In the genomic region with DNA sequence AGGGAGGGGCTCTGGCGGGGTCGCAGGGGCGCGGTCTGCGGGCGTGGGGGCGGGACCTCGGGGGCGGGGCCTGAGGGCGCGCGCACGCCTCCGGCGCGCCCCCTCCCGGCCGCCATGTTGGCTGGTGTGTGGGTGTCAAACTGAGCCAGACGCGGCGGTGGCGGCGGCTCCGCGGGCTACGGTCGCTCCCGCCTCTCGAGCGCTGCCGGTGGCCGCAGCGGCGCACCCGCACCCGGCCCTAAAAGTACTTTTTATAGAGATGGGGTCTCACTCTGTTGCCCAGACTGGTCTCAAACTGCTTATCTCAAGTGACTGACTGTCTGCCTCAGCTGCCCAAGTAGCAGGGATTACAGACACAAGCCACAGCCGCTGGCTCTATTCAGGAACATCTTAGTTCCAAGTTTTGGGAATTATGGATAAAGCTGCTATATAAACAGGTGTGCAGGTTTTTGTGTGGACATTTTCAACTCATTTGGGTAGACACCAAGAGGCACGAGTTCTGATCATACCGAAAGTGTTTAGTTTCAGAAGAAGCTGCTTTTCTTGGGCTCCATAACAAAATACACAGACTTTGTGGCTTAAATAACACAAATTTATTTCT, we compare ENCODE assay signal across 8 cellular contexts. TPM values are rescaled to one million over a fixed set of nuclear protein-coding genes. Genes with fewer than 3 reads are reported as not detected.
A peak's percentile ranks its signal among the peaks of the same experiment; 100 is the strongest.
DNase-seq lines count a peak whose midpoint lies in the region; ATAC-seq, FAIRE-seq and TF ChIP-seq lines count a peak whose summit lies in the region.
"Not testable (repeated sequence)": the region's sequence is repeated elsewhere in the genome, so short reads cannot be mapped to it uniquely, and the experiment has no call there.

No MANE protein-coding gene starts in this region.

- H3K9ac ChIP-seq in H9 (ENCODE audit: extremely low read depth, insufficient read length, low read length); iPS-15b (ENCODE audit: low read depth, low read length): not testable (repeated sequence)
- peak overlapping the region; percentile 29; the same call in 1 of the 2 replicates for H3K9ac ChIP-seq in IMR-90 (ENCODE audit: low read depth, low read length)

- not testable (repeated sequence) for H4K91ac ChIP-seq in H9 (ENCODE audit: insufficient read length, low read depth, low read length); IMR-90 (ENCODE audit: insufficient read depth, low read depth, low read length)

- not testable (repeated sequence) for H2AK5ac ChIP-seq in H9 (ENCODE audit: insufficient read length, low read length); IMR-90 (ENCODE audit: low read depth, low read length)

- dilution Hi-C loops in IMR-90 (cut with HindIII; ENCODE audit: low sequenced_read_pairs, unreplicated experiment) = not testable (repeated sequence)

- H3K14ac ChIP-seq in H9 (ENCODE audit: insufficient read depth, low read length); IMR-90 (replicated peaks; ENCODE audit: low read depth, low read length): not testable (repeated sequence)

- not testable (repeated sequence) for H3K4me2 ChIP-seq in H9 (ENCODE audit: insufficient read depth, insufficient read length, low read length)
- H3K4me2 ChIP-seq in IMR-90 (ENCODE audit: low read depth, low read length) = peak overlapping the region; percentile 90

- not testable (repeated sequence) for H3K4me1 ChIP-seq in H9 (ENCODE audit: insufficient read depth, low read length); IMR-90 (ENCODE audit: control insufficient read depth, insufficient read depth, low read length); iPS-15b (ENCODE audit: control insufficient read depth, insufficient read depth, low read length); prostate gland (replicated peaks); thymus (ENCODE audit: control insufficient read depth, insufficient read depth, low read length)

- WGBS in H9 (ENCODE audit: extremely low coverage, insufficient read length, low lambda C conversion rate) = no CpG with 5 or more reads among the region's 39 CpGs
- no CpG with 5 or more reads among the region's 39 CpGs for WGBS in IMR-90 (ENCODE audit: extremely low coverage in 2 of 2, insufficient read length in 1 of 2), 2 experiments
- WGBS in prostate gland = under 1% methylated on average over 30 of the region's 39 CpGs
- WGBS in thymus = under 1% methylated on average over 39 of the region's 39 CpGs

- not testable (repeated sequence) for TF ChIP-seq POLR2A in GM12891 (IDR thresholded peaks at IDR 0.05; ENCODE audit: low read depth, low read length); IMR-90 (IDR thresholded peaks at IDR 0.05; ENCODE audit: low read depth, low read length)
- TF ChIP-seq POLR2A in prostate gland (IDR thresholded peaks at IDR 0.05) = peak; percentile 96

- not testable (repeated sequence) for H4K20me1 ChIP-seq in H9 (ENCODE audit: control insufficient read depth, insufficient read depth, insufficient read length); IMR-90 (ENCODE audit: insufficient read depth, low read length)

- not testable (repeated sequence) for H3K18ac ChIP-seq in H9 (ENCODE audit: insufficient read length, low read depth, low read length); IMR-90 (ENCODE audit: low read depth, low read length)

- not testable (repeated sequence) for H2BK20ac ChIP-seq in H9 (ENCODE audit: low read depth, low read length, poor library complexity, severe bottlenecking); IMR-90 (ENCODE audit: low read depth, low read length)

- peak; percentile 88 for ATAC-seq in IMR-90 (ENCODE audit: low read depth)
- peak; percentile 67 for ATAC-seq in activated CD4-positive, alpha-beta T cell treated with anti-CD3 and anti-CD28 coated beads for 36 hours

- not testable (repeated sequence) for H3K36me3 ChIP-seq in IMR-90 (ENCODE audit: control insufficient read depth, insufficient read depth, low read length); iPS-15b (ENCODE audit: control insufficient read depth, insufficient read depth, low read length); prostate gland; thymus (ENCODE audit: control insufficient read depth, insufficient read depth)

- not testable (repeated sequence) for H3K9me3 Mint-ChIP-seq in H9; activated CD4-positive, alpha-beta T cell treated with anti-CD3 and anti-CD28 coated beads for 36 hours (ENCODE audit: low read depth); MCF 10A (ENCODE audit: unreplicated experiment)

- not testable (repeated sequence) for H3K4me1 Mint-ChIP-seq in H9; activated CD4-positive, alpha-beta T cell treated with anti-CD3 and anti-CD28 coated beads for 36 hours; MCF 10A (ENCODE audit: insufficient read depth, unreplicated experiment)

- not testable (repeated sequence) for H2AFZ ChIP-seq in H9 (ENCODE audit: low read length); IMR-90 (replicated peaks; ENCODE audit: low read length, poor library complexity)

- not testable (repeated sequence) for H2BK120ac ChIP-seq in H9 (ENCODE audit: low read depth, low read length, poor library complexity, severe bottlenecking); IMR-90 (ENCODE audit: low read depth, low read length)

- POLR2A ChIA-PET in IMR-90 (lab: Charles Lee; ENCODE audit: unreplicated experiment); activated CD4-positive, alpha-beta T cell treated with anti-CD3 and anti-CD28 coated beads for 36 hours (lab: Charles Lee); MCF 10A (lab: Yijun Ruan, JAX): not testable (repeated sequence)

- H3K23me2 ChIP-seq in H9 (ENCODE audit: insufficient read length, low read depth, low read length, poor library complexity, severe bottlenecking) = not testable (repeated sequence)

- not testable (repeated sequence) for H3K56ac ChIP-seq in H9 (ENCODE audit: insufficient read length, low read depth, low read length); IMR-90 (ENCODE audit: extremely low read depth, insufficient read depth, low read length)

- in situ Hi-C loops in IMR-90 (cut with MboI; ENCODE audit: low sequenced_read_pairs) = not testable (repeated sequence)

- not testable (repeated sequence) for H3K9me3 ChIP-seq in H9 (ENCODE audit: control insufficient read depth, low read depth, low read length); IMR-90 (ENCODE audit: control insufficient read depth, insufficient read depth, low read length); iPS-15b (ENCODE audit: control insufficient read depth, insufficient read depth, low read length); prostate gland; thymus (ENCODE audit: control insufficient read depth)

- 0 out of 2 replicates have a peak, but pooled peaks have one; percentile 12 for TF ChIP-seq RAD21 in IMR-90 (IDR thresholded peaks at IDR 0.05; ENCODE audit: low read length)

- not testable (repeated sequence) for H3K79me1 ChIP-seq in H9 (ENCODE audit: insufficient read depth, low read depth, low read length, poor library complexity, severe bottlenecking); IMR-90 (ENCODE audit: low read depth in 1 of 2, low read length in 2 of 2)

- not testable (repeated sequence) for DNase-seq in GM12891 (ENCODE audit: insufficient read length, low spot score); MCF 10A (ENCODE audit: unreplicated experiment)
- peak; percentile 32 for DNase-seq in H9
- DNase-seq in IMR-90 = peak; percentile 38
- DNase-seq in activated CD4-positive, alpha-beta T cell treated with anti-CD3 and anti-CD28 coated beads for 36 hours = peak; percentile 72
- DNase-seq in prostate gland (ENCODE audit: low spot score) = peak; percentile 75

- TF ChIP-seq CTCF in H9 (conservative IDR thresholded peaks at IDR 0.05) = peak; percentile 39; the same call in 2 of the 3 replicates
- peak; percentile 32 for TF ChIP-seq CTCF in IMR-90 (conservative IDR thresholded peaks at IDR 0.05; ENCODE audit: low read depth, low read length)
- TF ChIP-seq CTCF in MCF 10A (IDR thresholded peaks at IDR 0.05; ENCODE audit: unreplicated experiment) = peak; percentile 18
- TF ChIP-seq CTCF in prostate gland (IDR thresholded peaks at IDR 0.05) = peak; percentile 24 to 86 (median 59)

- BruUV-seq in IMR-90 (replicated peaks; lab: Mats Ljungman, UMichigan) = not testable (repeated sequence)
- BruUV-seq in MCF 10A (replicated peaks; lab: Mats Ljungman, UMichigan) = TSS peak; percentile 50

- not testable (repeated sequence) for H3T11ph ChIP-seq in H9 (ENCODE audit: low read length)

- H4K8ac ChIP-seq in H9 (replicated peaks; ENCODE audit: insufficient read length, low read depth, low read length) = not testable (repeated sequence)
- peak overlapping the region in 1 of 2 experiments; percentile 16; a peak in 1 of 4 replicates for H4K8ac ChIP-seq in IMR-90 (ENCODE audit: low read depth in 2 of 2, low read length in 2 of 2)

- peak; percentile 84 for FAIRE-seq in GM12891 (lab: Jason Lieb, UNC)

- not testable (repeated sequence) for H3K4ac ChIP-seq in H9 (ENCODE audit: low read depth, low read length); IMR-90 (ENCODE audit: low read depth, low read length)

- H3K9me1 ChIP-seq in IMR-90 (ENCODE audit: insufficient read depth, low read length) = not testable (repeated sequence)

- not testable (repeated sequence) for H2BK15ac ChIP-seq in H9 (ENCODE audit: low read depth, low read length); IMR-90 (ENCODE audit: low read depth, low read length)

- intact Hi-C loops in IMR-90 (cut with micrococcal nuclease); activated CD4-positive, alpha-beta T cell treated with anti-CD3 and anti-CD28 coated beads for 36 hours (cut with DNase I, micrococcal nuclease); MCF 10A (cut with micrococcal nuclease); prostate gland (cut with DNase I): not testable (repeated sequence)

- not testable (repeated sequence) for H2AK9ac ChIP-seq in IMR-90 (replicated peaks; ENCODE audit: low read depth, low read length, poor library complexity)

- H3K27me3 ChIP-seq in H9 (ENCODE audit: insufficient read depth, low read length); IMR-90 (ENCODE audit: control insufficient read depth, insufficient read depth, low read length); iPS-15b (ENCODE audit: control insufficient read depth, insufficient read depth, low read length); prostate gland (replicated peaks; ENCODE audit: insufficient read depth); thymus (ENCODE audit: control insufficient read depth, insufficient read depth): not testable (repeated sequence)

- H2BK12ac ChIP-seq in H9 (ENCODE audit: insufficient read length, low read depth, low read length) = not testable (repeated sequence)

- H3K36me3 Mint-ChIP-seq in H9 (ENCODE audit: insufficient read depth in 1 of 3, low read depth in 3 of 3); activated CD4-positive, alpha-beta T cell treated with anti-CD3 and anti-CD28 coated beads for 36 hours (ENCODE audit: low read depth): not testable (repeated sequence)
- H3K36me3 Mint-ChIP-seq in MCF 10A (ENCODE audit: insufficient read depth, unreplicated experiment) = peaks cover 11% of the 10 kb centered on the region

- peak overlapping the region; percentile 49 to 74 for H3K4me3 Mint-ChIP-seq in H9
- peak overlapping the region; percentile 64 for H3K4me3 Mint-ChIP-seq in activated CD4-positive, alpha-beta T cell treated with anti-CD3 and anti-CD28 coated beads for 36 hours
- peak overlapping the region; percentile 60 for H3K4me3 Mint-ChIP-seq in MCF 10A (ENCODE audit: unreplicated experiment)

- H2BK5ac ChIP-seq in H9 (ENCODE audit: insufficient read length, low read length); IMR-90 (ENCODE audit: low read depth, low read length, poor library complexity, severe bottlenecking): not testable (repeated sequence)

- H3K27ac Mint-ChIP-seq in H9 = not testable (repeated sequence)
- peak overlapping the region; percentile 58 for H3K27ac Mint-ChIP-seq in activated CD4-positive, alpha-beta T cell treated with anti-CD3 and anti-CD28 coated beads for 36 hours
- H3K27ac Mint-ChIP-seq in MCF 10A (ENCODE audit: low read depth, unreplicated experiment) = peak overlapping the region; percentile 75

- H3K27me3 Mint-ChIP-seq in H9 (ENCODE audit: low read depth); activated CD4-positive, alpha-beta T cell treated with anti-CD3 and anti-CD28 coated beads for 36 hours; MCF 10A (ENCODE audit: insufficient read depth, unreplicated experiment): not testable (repeated sequence)

- peak overlapping the region; percentile 57 for H3K4me3 ChIP-seq in IMR-90 (ENCODE audit: insufficient read depth, low read depth, low read length)
- peak overlapping the region; percentile 35 for H3K4me3 ChIP-seq in iPS-15b (ENCODE audit: low read depth, low read length)
- H3K4me3 ChIP-seq in prostate gland = peak overlapping the region; percentile 20 to 43
- peak overlapping the region; percentile 30 for H3K4me3 ChIP-seq in thymus (ENCODE audit: low read length)

- not testable (repeated sequence) for H3K27ac ChIP-seq in H9 (ENCODE audit: insufficient read length, low read depth, low read length)
- H3K27ac ChIP-seq in IMR-90 (ENCODE audit: insufficient read depth, low read length) (0 out of 2 replicates have a peak overlapping the region, but pooled peaks have one; percentile 49), prostate gland (peak overlapping the region; percentile 85 to 93), thymus (ENCODE audit: low read depth) (peak overlapping the region; percentile 42)

- H3K23ac ChIP-seq in H9 (ENCODE audit: insufficient read length, low read depth, low read length) = not testable (repeated sequence)
- H3K23ac ChIP-seq in IMR-90 (ENCODE audit: low read depth, low read length) = peak overlapping the region; percentile 33; the same call in 1 of the 2 replicates

- not testable (repeated sequence) for H4K5ac ChIP-seq in H9 (ENCODE audit: insufficient read length, low read depth, low read length); IMR-90 (ENCODE audit: low read depth, low read length)

- H3K79me2 ChIP-seq in H9 (ENCODE audit: insufficient read depth, low read length) = not testable (repeated sequence)

- CTCF ChIA-PET in IMR-90 (lab: Yijun Ruan, JAX); activated CD4-positive, alpha-beta T cell treated with anti-CD3 and anti-CD28 coated beads for 36 hours (lab: Charles Lee); MCF 10A (lab: Yijun Ruan, JAX): not testable (repeated sequence)

RNA-seq across cellular contexts. Expression of gene GRAPL, which starts 16.2 kb away (rescaled TPM):
- 13.3 TPM for polyA plus RNA-seq in GM12891 (2012; ENCODE audit: low read depth, missing spikeins)
- total RNA-seq in H9 (2021) (0.55 TPM in 1 of 2 replicates, not detected in the other), IMR-90 (2012; rRNA removed) (not detected in 2 replicates), MCF 10A (2022) (not detected in 2 replicates), prostate gland (1 to 10 TPM in 1 of 2 donors, not detected in 1; 4.3 TPM)
- polyA plus RNA-seq in IMR-90 (2012; rRNA removed) (not detected in 2 replicates), thymus (7.4 TPM)
- polyA plus RNA-seq in IMR-90 (2012; cell fraction: cytosol; rRNA removed) = not detected in 2 replicates
- 0.37 and 0.71 TPM in 2 replicates for polyA plus RNA-seq in IMR-90 (2012; cell fraction: nucleus; rRNA removed; ENCODE audit: low replicate concordance)
- total RNA-seq in activated CD4-positive, alpha-beta T cell treated with anti-CD3 and anti-CD28 coated beads for 36 hours = 1 to 10 TPM; 2.9 to 4.0 TPM
